Comparison of ENCODE assay signal across 2 cellular contexts in the genomic region with DNA sequence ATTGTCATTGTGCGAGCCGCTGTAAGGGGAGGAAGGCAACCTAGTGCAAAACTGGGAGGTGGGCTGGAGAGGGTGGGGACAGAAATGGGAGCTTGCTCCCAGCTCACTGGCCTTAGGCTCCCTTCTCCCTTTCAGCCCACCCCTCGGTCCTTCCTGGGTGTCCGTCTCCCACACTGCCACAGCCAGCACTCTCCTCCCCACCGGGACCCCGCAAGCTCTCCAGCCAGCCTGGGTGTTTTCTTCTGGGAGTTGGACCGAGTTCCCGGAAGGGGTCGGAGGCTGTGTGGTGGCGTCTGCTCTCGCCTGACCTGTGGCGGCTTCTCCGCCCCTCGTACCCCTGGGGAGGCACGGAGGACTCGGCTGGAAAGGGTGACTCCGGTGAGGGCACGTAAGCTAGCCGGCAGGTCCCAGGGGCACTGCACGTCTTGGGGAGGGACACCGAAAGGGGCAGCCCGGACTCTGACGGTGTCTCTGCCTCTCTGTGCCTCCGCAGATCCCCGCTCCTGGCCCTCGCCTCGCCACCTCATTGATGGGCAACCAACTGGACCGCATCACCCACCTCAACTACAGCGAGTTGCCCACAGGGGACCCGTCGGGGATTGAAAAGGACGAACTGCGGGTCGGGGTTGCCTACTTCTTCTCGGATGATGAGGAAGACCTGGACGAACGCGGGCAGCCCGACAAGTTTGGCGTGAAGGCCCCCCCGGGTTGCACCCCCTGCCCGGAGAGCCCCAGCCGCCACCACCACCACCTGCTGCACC.
TF ChIP-seq lines count a peak whose summit lies in the region.

No MANE protein-coding gene starts in this region.

TF ChIP-seq in IMR-90, 13 proteins besides CTCF, POLR2A, EP300 and RAD21 (continued from another document):
- TF ChIP-seq SMC3 (IDR thresholded peaks at IDR 0.05; ENCODE audit: low read depth, low read length) (no peak), CHD1 (IDR thresholded peaks at IDR 0.05; ENCODE audit: low read depth, low read length) (no peak), MAZ (IDR thresholded peaks at IDR 0.05; ENCODE audit: borderline replicate concordance, low read depth, low read length) (no peak), RCOR1 (IDR thresholded peaks at IDR 0.05; ENCODE audit: insufficient replicate concordance, low read length) (no peak)

TF ChIP-seq in neural cell, 6 proteins besides CTCF, POLR2A, EP300 and RAD21 (continued from another document):
- TF ChIP-seq, protein P1, sequence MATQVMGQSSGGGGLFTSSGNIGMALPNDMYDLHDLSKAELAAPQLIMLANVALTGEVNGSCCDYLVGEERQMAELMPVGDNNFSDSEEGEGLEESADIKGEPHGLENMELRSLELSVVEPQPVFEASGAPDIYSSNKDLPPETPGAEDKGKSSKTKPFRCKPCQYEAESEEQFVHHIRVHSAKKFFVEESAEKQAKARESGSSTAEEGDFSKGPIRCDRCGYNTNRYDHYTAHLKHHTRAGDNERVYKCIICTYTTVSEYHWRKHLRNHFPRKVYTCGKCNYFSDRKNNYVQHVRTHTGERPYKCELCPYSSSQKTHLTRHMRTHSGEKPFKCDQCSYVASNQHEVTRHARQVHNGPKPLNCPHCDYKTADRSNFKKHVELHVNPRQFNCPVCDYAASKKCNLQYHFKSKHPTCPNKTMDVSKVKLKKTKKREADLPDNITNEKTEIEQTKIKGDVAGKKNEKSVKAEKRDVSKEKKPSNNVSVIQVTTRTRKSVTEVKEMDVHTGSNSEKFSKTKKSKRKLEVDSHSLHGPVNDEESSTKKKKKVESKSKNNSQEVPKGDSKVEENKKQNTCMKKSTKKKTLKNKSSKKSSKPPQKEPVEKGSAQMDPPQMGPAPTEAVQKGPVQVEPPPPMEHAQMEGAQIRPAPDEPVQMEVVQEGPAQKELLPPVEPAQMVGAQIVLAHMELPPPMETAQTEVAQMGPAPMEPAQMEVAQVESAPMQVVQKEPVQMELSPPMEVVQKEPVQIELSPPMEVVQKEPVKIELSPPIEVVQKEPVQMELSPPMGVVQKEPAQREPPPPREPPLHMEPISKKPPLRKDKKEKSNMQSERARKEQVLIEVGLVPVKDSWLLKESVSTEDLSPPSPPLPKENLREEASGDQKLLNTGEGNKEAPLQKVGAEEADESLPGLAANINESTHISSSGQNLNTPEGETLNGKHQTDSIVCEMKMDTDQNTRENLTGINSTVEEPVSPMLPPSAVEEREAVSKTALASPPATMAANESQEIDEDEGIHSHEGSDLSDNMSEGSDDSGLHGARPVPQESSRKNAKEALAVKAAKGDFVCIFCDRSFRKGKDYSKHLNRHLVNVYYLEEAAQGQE (IDR thresholded peaks at IDR 0.05; ENCODE audit: borderline replicate concordance): peak; percentile 7
- TF ChIP-seq POLR2AphosphoS5 (IDR thresholded peaks at IDR 0.05): no peak
- no peak for TF ChIP-seq EZH2 (IDR thresholded peaks at IDR 0.05; ENCODE audit: borderline replicate concordance, insufficient read depth, low read length, poor library complexity, severe bottlenecking)
TF ChIP-seq in neural cell: peak in this region for 3.
